ENCODE assay signal across 28 cellular contexts in genomic region chr9:36961051-36961450, GRCh38.
"Had no signal": no experiment of that assay in that cellular context is flagged by ENCODE, and none has a peak within 500 bp of the region (broad histone marks: within the 10 kb centered on the region; RNA-seq: fewer than 3 reads in every experiment).

No MANE protein-coding gene starts in this region.

- DNase-seq: activated CD4-positive, alpha-beta memory T cell treated with anti-CD3 and anti-CD28 coated beads, Interleukin-2, amount 10 ng/mL, durations not matched to agents 7 days and 5 days; activated CD4-positive, alpha-beta T cell treated with anti-CD3 and anti-CD28 coated beads for 1 hour; activated CD4-positive, alpha-beta T cell treated with anti-CD3 and anti-CD28 coated beads, Interleukin-2, amount 10 ng/mL, durations not matched to agents 7 days and 5 days; activated effector memory CD4-positive, alpha-beta T cell treated with Interleukin-2 at 50 U/mL for 16 hours; activated naive CD4-positive, alpha-beta T cell treated with Interleukin-2 at 50 U/mL for 16 hours; activated naive CD8-positive, alpha-beta T cell treated with anti-CD3 and anti-CD28 coated beads for 36 hours; activated T-cell treated with anti-CD3 and anti-CD28 coated beads, Interleukin-2, amount 50 U/mL, for 48 hours; aorta; cerebellar nuclear complex; colonic mucosa; heart left ventricle; hypothalamus; immature natural killer cell; natural killer cell; retina; sigmoid colon; small intestine; stimulated activated CD4-positive, alpha-beta T cell treated with anti-CD3 and anti-CD28 coated beads, Interleukin-4, amount 100 ng/mL, for 24 hours; stomach; T1000 had no signal

- H3K27ac ChIP-seq: adrenal gland, body of pancreas, colonic mucosa, dorsolateral prefrontal cortex, heart left ventricle, neutrophil, prostate gland, sigmoid colon, stomach, tibial artery had no signal

- H3K4me3 Mint-ChIP-seq: activated CD4-positive, alpha-beta memory T cell treated with anti-CD3 and anti-CD28 coated beads, Interleukin-2, amount 10 ng/mL, durations not matched to agents 7 days and 5 days; activated CD4-positive, alpha-beta T cell treated with anti-CD3 and anti-CD28 coated beads, Interleukin-2, amount 10 ng/mL, durations not matched to agents 7 days and 5 days; activated naive CD8-positive, alpha-beta T cell treated with anti-CD3 and anti-CD28 coated beads for 36 hours; natural killer cell; stimulated activated effector memory CD8-positive, alpha-beta T cell treated with anti-CD3 and anti-CD28 coated beads, Interleukin-12 subunit alpha, Interleukin-12 subunit beta, amount 100 ng/mL, for 72 hours; T-helper 1 cell treated with Interleukin-12 subunit alpha and Interleukin-12 subunit beta and Interleukin-4 antibody, amounts not matched to agents 30 μg/mL and 1 μg/mL, for 36 hours had no signal

- H3K36me3 ChIP-seq: adrenal gland, colonic mucosa, heart left ventricle, neutrophil, prostate gland, sigmoid colon, stomach, tibial artery had no signal

- H3K27me3 ChIP-seq: body of pancreas, colonic mucosa had no signal

- H3K9me3 Mint-ChIP-seq: activated CD4-positive, alpha-beta memory T cell treated with anti-CD3 and anti-CD28 coated beads, Interleukin-2, amount 10 ng/mL, durations not matched to agents 7 days and 5 days; activated CD4-positive, alpha-beta T cell treated with anti-CD3 and anti-CD28 coated beads, Interleukin-2, amount 10 ng/mL, durations not matched to agents 7 days and 5 days; activated naive CD8-positive, alpha-beta T cell treated with anti-CD3 and anti-CD28 coated beads for 36 hours; immature natural killer cell; natural killer cell; stimulated activated effector memory CD8-positive, alpha-beta T cell treated with anti-CD3 and anti-CD28 coated beads, Interleukin-12 subunit alpha, Interleukin-12 subunit beta, amount 100 ng/mL, for 72 hours; T-helper 1 cell treated with Interleukin-12 subunit alpha and Interleukin-12 subunit beta and Interleukin-4 antibody, amounts not matched to agents 30 μg/mL and 1 μg/mL, for 36 hours had no signal

- H3K4me3 ChIP-seq: adrenal gland, body of pancreas, colonic mucosa, sigmoid colon had no signal

- H3K27ac Mint-ChIP-seq: activated CD4-positive, alpha-beta memory T cell treated with anti-CD3 and anti-CD28 coated beads, Interleukin-2, amount 10 ng/mL, durations not matched to agents 7 days and 5 days; activated CD4-positive, alpha-beta T cell treated with anti-CD3 and anti-CD28 coated beads, Interleukin-2, amount 10 ng/mL, durations not matched to agents 7 days and 5 days; activated naive CD8-positive, alpha-beta T cell treated with anti-CD3 and anti-CD28 coated beads for 36 hours; immature natural killer cell; natural killer cell; stimulated activated effector memory CD8-positive, alpha-beta T cell treated with anti-CD3 and anti-CD28 coated beads, Interleukin-12 subunit alpha, Interleukin-12 subunit beta, amount 100 ng/mL, for 72 hours; T-helper 1 cell treated with Interleukin-12 subunit alpha and Interleukin-12 subunit beta and Interleukin-4 antibody, amounts not matched to agents 30 μg/mL and 1 μg/mL, for 36 hours had no signal

- H3K9me3 ChIP-seq: adrenal gland, body of pancreas, colonic mucosa, heart left ventricle, neutrophil, prostate gland, sigmoid colon, stomach, tibial artery had no signal

- ATAC-seq: heart left ventricle; natural killer cell; stimulated activated effector memory CD8-positive, alpha-beta T cell treated with anti-CD3 and anti-CD28 coated beads, Interleukin-12 subunit alpha, Interleukin-12 subunit beta, amount 100 ng/mL, for 72 hours had no signal

- H3K4me1 ChIP-seq: adrenal gland, body of pancreas, colonic mucosa, heart left ventricle, prostate gland had no signal

- H3K36me3 Mint-ChIP-seq: activated naive CD8-positive, alpha-beta T cell treated with anti-CD3 and anti-CD28 coated beads for 36 hours; immature natural killer cell; natural killer cell; stimulated activated effector memory CD8-positive, alpha-beta T cell treated with anti-CD3 and anti-CD28 coated beads, Interleukin-12 subunit alpha, Interleukin-12 subunit beta, amount 100 ng/mL, for 72 hours had no signal

- H3K4me1 Mint-ChIP-seq: activated CD4-positive, alpha-beta memory T cell treated with anti-CD3 and anti-CD28 coated beads, Interleukin-2, amount 10 ng/mL, durations not matched to agents 7 days and 5 days; activated CD4-positive, alpha-beta T cell treated with anti-CD3 and anti-CD28 coated beads, Interleukin-2, amount 10 ng/mL, durations not matched to agents 7 days and 5 days; activated naive CD8-positive, alpha-beta T cell treated with anti-CD3 and anti-CD28 coated beads for 36 hours; stimulated activated effector memory CD8-positive, alpha-beta T cell treated with anti-CD3 and anti-CD28 coated beads, Interleukin-12 subunit alpha, Interleukin-12 subunit beta, amount 100 ng/mL, for 72 hours had no signal
